ENCODE assay signal across 21 cellular contexts in genomic region chr18:24370120-24370519, GRCh38.
"Had no signal": no experiment of that assay in that cellular context is flagged by ENCODE, and none has a peak within 500 bp of the region (broad histone marks: within the 10 kb centered on the region; RNA-seq: fewer than 3 reads in every experiment).

No MANE protein-coding gene starts in this region.

- H3K9me3 Mint-ChIP-seq: activated CD4-positive, alpha-beta memory T cell treated with anti-CD3 and anti-CD28 coated beads for 36 hours; endodermal cell; nephron; T-cell had no signal

- H3K27ac Mint-ChIP-seq: nephron, progenitor cell of endocrine pancreas had no signal

- H3K9me3 ChIP-seq: tibial artery had no signal

- H3K4me1 ChIP-seq: tibial artery had no signal

- H3K27me3 ChIP-seq: cardiac muscle cell, dorsolateral prefrontal cortex, tibial artery had no signal

- DNase-seq: activated CD4-positive, CD25-positive, alpha-beta regulatory T cell treated with anti-CD3 and anti-CD28 coated beads, Interleukin-2, amount 50 U/mL, for 72 hours; activated effector memory CD4-positive, alpha-beta T cell treated with Interleukin-2 at 50 U/mL for 16 hours; activated T-cell treated with anti-CD3 and anti-CD28 coated beads, Interleukin-2, amount 50 U/mL, for 1 hour; amniotic stem cell; dorsolateral prefrontal cortex; endodermal cell; foreskin melanocyte; glutamatergic neuron; hypothalamus; islet precursor cell; left colon; stimulated activated CD4-positive, alpha-beta T cell treated with anti-CD3 and anti-CD28 coated beads, Interleukin-12 subunit alpha, Interleukin-12 subunit beta, amount 100 ng/mL, for 4 hours; substantia nigra; T-cell; T-helper 9 cell; tibial artery had no signal

- H3K27me3 Mint-ChIP-seq: T-cell had no signal

- H3K27ac ChIP-seq: cardiac muscle cell, dorsolateral prefrontal cortex, tibial artery had no signal

- H3K4me1 Mint-ChIP-seq: nephron had no signal

- H3K4me3 Mint-ChIP-seq: activated CD4-positive, alpha-beta memory T cell treated with anti-CD3 and anti-CD28 coated beads for 36 hours; endodermal cell; nephron; T-cell had no signal

- H3K36me3 Mint-ChIP-seq: activated CD4-positive, alpha-beta memory T cell treated with anti-CD3 and anti-CD28 coated beads for 36 hours had no signal

- ATAC-seq: left colon, SK-N-SH treated with all-trans-retinoic acid at 6 μM for 48 hours, T-cell had no signal
